In genomic region chr1:242239394-242239793, GRCh38 we compare ENCODE assay signal across 17 cellular contexts.
DNase-seq lines count a peak whose midpoint lies in the region; ATAC-seq lines count a peak whose summit lies in the region.
"Had no signal": no experiment of that assay in that cellular context is flagged by ENCODE, and none has a peak within 500 bp of the region (broad histone marks: within the 10 kb centered on the region; RNA-seq: fewer than 3 reads in every experiment).

No MANE protein-coding gene starts in this region.

- H2BK120ac ChIP-seq in mesenchymal stem cell (ENCODE audit: low read depth, low read length): no peak overlapping the region

- peak overlapping the region; percentile 30 for H3K4me2 ChIP-seq in mesenchymal stem cell (ENCODE audit: low read length, poor library complexity, severe bottlenecking)
- H3K4me2 ChIP-seq: PC-9, SK-N-SH had no signal

- no peaks in the 10 kb centered on the region for H3K79me1 ChIP-seq in mesenchymal stem cell (replicated peaks; ENCODE audit: low read length, poor library complexity, severe bottlenecking)

- WGBS in mesenchymal stem cell: 82% methylated on average over 2 of the region's 7 CpGs

- no peak overlapping the region for H3K18ac ChIP-seq in mesenchymal stem cell (ENCODE audit: low read depth in 1 of 2, low read length in 2 of 2)

- H2BK5ac ChIP-seq in mesenchymal stem cell (ENCODE audit: low read depth, low read length, poor library complexity, severe bottlenecking): no peak overlapping the region

- no peak overlapping the region for H3K4me3 ChIP-seq in mesenchymal stem cell (ENCODE audit: insufficient read depth in 1 of 2, low read depth in 1 of 2, low read length in 2 of 2)
- H3K4me3 ChIP-seq: GM23248, K562, PC-9 had no signal

- no peak overlapping the region for H2AK5ac ChIP-seq in mesenchymal stem cell (ENCODE audit: low read length, severe bottlenecking)

- H3K4me1 ChIP-seq in mesenchymal stem cell (ENCODE audit: control insufficient read depth, insufficient read depth, low read depth, low read length): peaks cover 7% of the 10 kb centered on the region

- H2AFZ ChIP-seq in mesenchymal stem cell (ENCODE audit: low read depth, low read length): no peak overlapping the region
- H2AFZ ChIP-seq: GM23248, PC-9 had no signal

- no peak overlapping the region for H4K91ac ChIP-seq in mesenchymal stem cell (ENCODE audit: low read length)

- no peaks in the 10 kb centered on the region for H3K27me3 ChIP-seq in mesenchymal stem cell (ENCODE audit: control insufficient read depth in 1 of 2, insufficient read depth in 1 of 2, low read length in 2 of 2)

- no peak overlapping the region for H2BK12ac ChIP-seq in mesenchymal stem cell (ENCODE audit: low read length in 2 of 2)

- H3K14ac ChIP-seq in mesenchymal stem cell (ENCODE audit: low read length in 2 of 2): no peak overlapping the region

- H3K4ac ChIP-seq in mesenchymal stem cell (ENCODE audit: low read depth in 1 of 2, low read length in 2 of 2): no peak overlapping the region

- peak; percentile 2 for DNase-seq in NCI-H510A treated with DMSO at 0.1 percent for 48 hours (lab: John Stamatoyannopoulos, UW)
- no peak for DNase-seq in NCI-H510A (lab: John Stamatoyannopoulos, UW)
- peak; percentile 61 for DNase-seq in HT-29 (ENCODE audit: low spot score)
- peak; percentile 98 for DNase-seq in NCI-H69 (lab: John Stamatoyannopoulos, UW)
- no peak for DNase-seq in mesenchymal stem cell
- DNase-seq in NCI-H526 treated with DMSO at 0.1 percent for 48 hours (lab: John Stamatoyannopoulos, UW): no peak
- DNase-seq: GM23248; NCI-H1048; NCI-H187; NCI-H2227 treated with DMSO at 0.1 percent for 48 hours; NK-92 treated with Interleukin-12 subunit alpha and Interleukin-12 subunit beta, amount 100 ng/mL, for 24 hours; PC-9; SK-N-SH; T-helper 1 cell had no signal

- H4K8ac ChIP-seq in mesenchymal stem cell (ENCODE audit: low read length): no peak overlapping the region

- H3K9ac ChIP-seq in mesenchymal stem cell (ENCODE audit: low read length): no peak overlapping the region
- H3K9ac ChIP-seq: GM23248, SK-N-SH had no signal

- ATAC-seq in GM18868 (IDR thresholded peaks at IDR 0.05; ENCODE audit: unreplicated experiment): no peak
- ATAC-seq in GM19035 (IDR thresholded peaks at IDR 0.05; ENCODE audit: unreplicated experiment): no peak
- ATAC-seq: K562 had no signal

- H2BK15ac ChIP-seq in mesenchymal stem cell (ENCODE audit: low read depth, poor library complexity, severe bottlenecking): no peak overlapping the region

- H3K9me3 ChIP-seq in mesenchymal stem cell (ENCODE audit: control insufficient read depth, low read length): no peaks in the 10 kb centered on the region
- H3K9me3 ChIP-seq: SK-N-SH had no signal

- no peak overlapping the region for H3K23ac ChIP-seq in mesenchymal stem cell (ENCODE audit: low read length in 2 of 2)

- no peaks in the 10 kb centered on the region for H3K36me3 ChIP-seq in mesenchymal stem cell (ENCODE audit: control insufficient read depth in 1 of 2, insufficient read depth in 2 of 2, low read depth in 1 of 2, low read length in 2 of 2)

- peak overlapping the region; percentile 90 for H3K27ac ChIP-seq in mesenchymal stem cell (ENCODE audit: low read length, poor library complexity, severe bottlenecking)
- H3K27ac ChIP-seq: GM23248, PC-9 had no signal

Comparison
In these comparisons a context has a peak if more than half of its experiments do, and no peak if none do; other contexts are left out.
1. DNase-seq: peak in NCI-H510A treated with DMSO at 0.1 percent for 48 hours (single experiment), HT-29 (single experiment) and NCI-H69 (single experiment); none in NCI-H510A (single experiment), mesenchymal stem cell (single experiment) and NCI-H526 treated with DMSO at 0.1 percent for 48 hours (single experiment).